Comparison of ENCODE assay signal across 9 cellular contexts in genomic region chr17:47305302-47305923, GRCh38. TPM values are rescaled to one million over a fixed set of nuclear protein-coding genes. Genes with fewer than 3 reads are reported as not detected.
A peak's percentile ranks its signal among the peaks of the same experiment; 100 is the strongest.
DNase-seq lines count a peak whose midpoint lies in the region; ATAC-seq, FAIRE-seq and TF ChIP-seq lines count a peak whose summit lies in the region.
"Had no signal": no experiment of that assay in that cellular context is flagged by ENCODE, and none has a peak within 500 bp of the region (broad histone marks: within the 10 kb centered on the region; RNA-seq: fewer than 3 reads in every experiment).

No MANE protein-coding gene starts in this region.

- no peaks in the 10 kb centered on the region for H3K27me3 Mint-ChIP-seq in activated CD8-positive, alpha-beta T cell treated with anti-CD3 and anti-CD28 coated beads for 36 hours
- H3K27me3 Mint-ChIP-seq in activated CD8-positive, alpha-beta T cell treated with anti-CD3 and anti-CD28 coated beads, Interleukin-2, amount 10 ng/mL, durations not matched to agents 7 days and 5 days (ENCODE audit: low read depth), result peaks cover 10% of the 10 kb centered on the region

- no peaks in the 10 kb centered on the region for H3K27me3 ChIP-seq in K562 (ENCODE audit: control insufficient read depth in 2 of 2, insufficient read depth in 2 of 2, low read length in 2 of 2)
- H3K27me3 ChIP-seq in upper lobe of left lung, result no peaks in the 10 kb centered on the region
- H3K27me3 ChIP-seq: BLaER1 treated with 17β-estradiol and CSF1 and Interleukin-3, amounts not matched to agents 10 nM and 100 nM had no signal

- no peak for TF ChIP-seq CTCF in activated CD8-positive, alpha-beta T cell treated with anti-CD3 and anti-CD28 coated beads for 36 hours (IDR thresholded peaks at IDR 0.05)
- TF ChIP-seq CTCF in K562 (IDR thresholded peaks at IDR 0.05 in 2 of 3, conservative IDR thresholded peaks at IDR 0.05 in 1 of 3; ENCODE audit: insufficient read depth in 2 of 3, low read depth in 1 of 3, low read length in 3 of 3), result no peak
- no peak for TF ChIP-seq CTCF in upper lobe of left lung (IDR thresholded peaks at IDR 0.05)

- no peak for TF ChIP-seq RAD21 in K562 (CRISPR knock-in tag; conservative IDR thresholded peaks at IDR 0.05 in 1 of 2, IDR thresholded peaks at IDR 0.05 in 1 of 2)

- H4K20me1 ChIP-seq in K562 (replicated peaks; ENCODE audit: control insufficient read depth, insufficient read depth, low read length), result no peaks in the 10 kb centered on the region
- H4K20me1 ChIP-seq: BLaER1 treated with 17β-estradiol and CSF1 and Interleukin-3, amounts not matched to agents 10 nM and 100 nM had no signal

- TF ChIP-seq EP300 in K562 (IDR thresholded peaks at IDR 0.05; ENCODE audit: low read length) (no peak), upper lobe of left lung (IDR thresholded peaks at IDR 0.05) (no peak)

- H2AFZ ChIP-seq in K562 (ENCODE audit: low read depth, low read length), result peak overlapping the region; percentile 7

- FAIRE-seq in K562 (lab: Jason Lieb, UNC), result no peak
- no peak for FAIRE-seq in GM12892 (lab: Jason Lieb, UNC)

- H3K4me1 Mint-ChIP-seq in activated CD8-positive, alpha-beta T cell treated with anti-CD3 and anti-CD28 coated beads for 36 hours (ENCODE audit: low read depth), result peaks cover 13% of the 10 kb centered on the region
- peaks cover 11% of the 10 kb centered on the region for H3K4me1 Mint-ChIP-seq in activated CD8-positive, alpha-beta T cell treated with anti-CD3 and anti-CD28 coated beads, Interleukin-2, amount 10 ng/mL, durations not matched to agents 7 days and 5 days (ENCODE audit: low read depth)

- H3K36me3 ChIP-seq in K562 (ENCODE audit: control insufficient read depth, insufficient read depth, low read length), result no peaks in the 10 kb centered on the region
- no peaks in the 10 kb centered on the region for H3K36me3 ChIP-seq in upper lobe of left lung

- 43% methylated on average over 4 of the region's 4 CpGs for WGBS in K562 (ENCODE audit: insufficient coverage, low coverage, missing lambda C conversion rate)
- WGBS in upper lobe of left lung, 2 donors, result 39 to 50% methylated on average over 4 of the region's 4 CpGs

- DNase-seq in activated CD8-positive, alpha-beta T cell treated with anti-CD3 and anti-CD28 coated beads for 36 hours, result peak; percentile 12
- DNase-seq in activated CD8-positive, alpha-beta T cell treated with anti-CD3 and anti-CD28 coated beads, Interleukin-2, amount 10 ng/mL, durations not matched to agents 7 days and 5 days, result no peak
- no peak for DNase-seq in K562 (ENCODE audit: extremely low read depth in 1 of 4, low spot score in 3 of 4)
- peak; percentile 96 for DNase-seq in kidney glomerular epithelial cell (lab: John Stamatoyannopoulos, UW)
- DNase-seq in upper lobe of left lung, result no peak
- DNase-seq in GM12892 (ENCODE audit: insufficient read length), result no peak
- no peak for DNase-seq in activated T-cell treated with anti-CD3 and anti-CD28 coated beads, Interleukin-2, amount 50 U/mL, for 1 hour
- no peak for DNase-seq in NCI-H1105 (lab: John Stamatoyannopoulos, UW)

- intact Hi-C loops in activated CD8-positive, alpha-beta T cell treated with anti-CD3 and anti-CD28 coated beads for 36 hours (cut with micrococcal nuclease), result no loop called here
- intact Hi-C loops in K562 (cut with micrococcal nuclease), result no loop called here

- no peak overlapping the region for H3K4me3 Mint-ChIP-seq in activated CD8-positive, alpha-beta T cell treated with anti-CD3 and anti-CD28 coated beads for 36 hours
- no peak overlapping the region for H3K4me3 Mint-ChIP-seq in activated CD8-positive, alpha-beta T cell treated with anti-CD3 and anti-CD28 coated beads, Interleukin-2, amount 10 ng/mL, durations not matched to agents 7 days and 5 days

- no peak overlapping the region for H3K27ac Mint-ChIP-seq in activated CD8-positive, alpha-beta T cell treated with anti-CD3 and anti-CD28 coated beads for 36 hours
- H3K27ac Mint-ChIP-seq in activated CD8-positive, alpha-beta T cell treated with anti-CD3 and anti-CD28 coated beads, Interleukin-2, amount 10 ng/mL, durations not matched to agents 7 days and 5 days, result no peak overlapping the region

- no peaks in the 10 kb centered on the region for H3K36me3 Mint-ChIP-seq in activated CD8-positive, alpha-beta T cell treated with anti-CD3 and anti-CD28 coated beads for 36 hours (ENCODE audit: low read depth)
- no peaks in the 10 kb centered on the region for H3K36me3 Mint-ChIP-seq in activated CD8-positive, alpha-beta T cell treated with anti-CD3 and anti-CD28 coated beads, Interleukin-2, amount 10 ng/mL, durations not matched to agents 7 days and 5 days (ENCODE audit: low read depth)

- ATAC-seq in activated CD8-positive, alpha-beta T cell treated with anti-CD3 and anti-CD28 coated beads for 36 hours, result peak; percentile 53
- ATAC-seq in activated CD8-positive, alpha-beta T cell treated with anti-CD3 and anti-CD28 coated beads, Interleukin-2, amount 10 ng/mL, durations not matched to agents 7 days and 5 days, result no peak
- no peak; the same call in 2 of the 3 replicates for ATAC-seq in K562
- ATAC-seq in upper lobe of left lung (ENCODE audit: low FRiP score in 2 of 2), result peak; percentile 38 to 88

- H3K9me3 ChIP-seq in K562 (replicated peaks; ENCODE audit: control insufficient read depth, insufficient read depth, low read depth, low read length) (no peaks in the 10 kb centered on the region), upper lobe of left lung (peaks cover 0 to 5% (median 0%) of the 10 kb centered on the region in 4 donors)

- CTCF ChIA-PET in activated CD8-positive, alpha-beta T cell treated with anti-CD3 and anti-CD28 coated beads for 36 hours (lab: Charles Lee), result interaction anchor here (1.1 to 3.2 kb wide), 3 partner anchors 10 to 77 kb away, joined by 3 to 13 read pairs (median 4); no protein-coding TSS in a partner anchor
- CTCF ChIA-PET in activated CD8-positive, alpha-beta T cell treated with anti-CD3 and anti-CD28 coated beads, Interleukin-2, amount 10 ng/mL, durations not matched to agents 7 days and 5 days (lab: Charles Lee), result interaction anchor here (1.1 kb wide), 1 partner anchor 12 kb away, joined by 3 read pairs; no protein-coding TSS in a partner anchor
- CTCF ChIA-PET in K562 (lab: Yijun Ruan, JAX; ENCODE audit: low intra/inter-chr PET ratio), result no interaction called here

- no peak overlapping the region for H3K4me2 ChIP-seq in K562 (ENCODE audit: insufficient read depth, low read length)

- TF ChIP-seq POLR2A in K562 (conservative IDR thresholded peaks at IDR 0.05) (no peak), upper lobe of left lung (IDR thresholded peaks at IDR 0.05) (no peak), GM12892 (IDR thresholded peaks at IDR 0.05; ENCODE audit: low read depth, low read length) (no peak)

- no peaks in the 10 kb centered on the region for H3K79me2 ChIP-seq in K562 (ENCODE audit: control insufficient read depth, insufficient read depth, low read length)

- H3K4me3 ChIP-seq in K562, result no peak overlapping the region
- H3K4me3 ChIP-seq in upper lobe of left lung, result no peak overlapping the region
- H3K4me3 ChIP-seq: BLaER1 treated with 17β-estradiol and CSF1 and Interleukin-3, amounts not matched to agents 10 nM and 100 nM had no signal

- no peak overlapping the region for H3K9ac ChIP-seq in K562 (ENCODE audit: insufficient read depth in 1 of 2, low read depth in 2 of 2, low read length in 2 of 2)
- H3K9ac ChIP-seq: BLaER1 treated with 17β-estradiol and CSF1 and Interleukin-3, amounts not matched to agents 10 nM and 100 nM had no signal

- H3K9me3 Mint-ChIP-seq in activated CD8-positive, alpha-beta T cell treated with anti-CD3 and anti-CD28 coated beads for 36 hours, result peaks cover 5% of the 10 kb centered on the region
- no peaks in the 10 kb centered on the region for H3K9me3 Mint-ChIP-seq in activated CD8-positive, alpha-beta T cell treated with anti-CD3 and anti-CD28 coated beads, Interleukin-2, amount 10 ng/mL, durations not matched to agents 7 days and 5 days (ENCODE audit: insufficient read depth)

- H3K4me1 ChIP-seq in K562 (replicated peaks in 1 of 2; ENCODE audit: control insufficient read depth in 2 of 2, insufficient read depth in 2 of 2, low read length in 2 of 2), result peaks cover 0 to 27% of the 10 kb centered on the region in 2 experiments; a peak in 4 of 5 replicates
- H3K4me1 ChIP-seq in upper lobe of left lung, result peaks cover 12 to 20% (median 15%) of the 10 kb centered on the region in 4 donors

- in situ Hi-C loops in K562 (cut with MboI), result no loop called here

- POLR2A ChIA-PET in activated CD8-positive, alpha-beta T cell treated with anti-CD3 and anti-CD28 coated beads for 36 hours (lab: Charles Lee), result no interaction called here
- POLR2A ChIA-PET in activated CD8-positive, alpha-beta T cell treated with anti-CD3 and anti-CD28 coated beads, Interleukin-2, amount 10 ng/mL, durations not matched to agents 7 days and 5 days (lab: Charles Lee), result no interaction called here
- POLR2A ChIA-PET in K562 (lab: Yijun Ruan, JAX), result interaction anchor here (0.6 kb wide), 1 partner anchor 311 kb away, joined by 4 read pairs; no protein-coding TSS in a partner anchor

- no peak overlapping the region for H3K27ac ChIP-seq in K562 (ENCODE audit: extremely low read depth, low read depth, low read length)
- H3K27ac ChIP-seq in upper lobe of left lung, result peak overlapping the region; percentile 39 to 64 (median 48)
- H3K27ac ChIP-seq: BLaER1 treated with 17β-estradiol and CSF1 and Interleukin-3, amounts not matched to agents 10 nM and 100 nM had no signal

- BruUV-seq in K562 (replicated peaks; lab: Mats Ljungman, UMichigan), result no TSS peak

- H3K9me1 ChIP-seq in K562 (ENCODE audit: control insufficient read depth, insufficient read depth, low read length), result no peaks in the 10 kb centered on the region

RNA-seq across cellular contexts. Expression of gene EFCAB13, which starts 18.3 kb away (rescaled TPM):
- 1 to 10 TPM; 4.3 to 5.9 TPM for total RNA-seq in activated CD8-positive, alpha-beta T cell treated with anti-CD3 and anti-CD28 coated beads for 36 hours
- 1 to 10 TPM; 4.4 to 4.6 TPM for total RNA-seq in activated CD8-positive, alpha-beta T cell treated with anti-CD3 and anti-CD28 coated beads, Interleukin-2, amount 10 ng/mL, durations not matched to agents 7 days and 5 days
- total RNA-seq in K562 (2011; cell fraction: chromatin; rRNA removed; ENCODE audit: low replicate concordance), result 1.8 and 4.2 TPM in 2 replicates
- total RNA-seq in K562 (2011; cell fraction: nucleolus; rRNA removed), result 0.66 TPM in 1 of 2 replicates, not detected in the other
- 1.1 and 2.4 TPM in 2 replicates for total RNA-seq in K562 (2011; cell fraction: nucleoplasm; rRNA removed)
- total RNA-seq in K562 (2014; rRNA removed), result 1.3 and 3.1 TPM in 2 replicates
- total RNA-seq in K562 (2014; rRNA removed; fragmentation: Illumina TruSeq; extraction: Trizol), result 1.3 TPM in 2 replicates
- 0.69 and 1.2 TPM in 2 replicates for total RNA-seq in K562 (2015; rRNA removed; fragmentation: Illumina TruSeq; extraction: Trizol)
- 1.0 and 2.6 TPM in 2 replicates for total RNA-seq in K562 (2021)
- polyA plus RNA-seq in K562 (2011; rRNA removed), result 0.70 and 1.1 TPM in 2 replicates
- polyA plus RNA-seq in K562 (2011; cell fraction: cytosol; rRNA removed), result 0.09 TPM in 1 of 2 replicates, not detected in the other
- polyA plus RNA-seq in K562 (2011; cell fraction: nucleus; rRNA removed), result 1.0 and 1.2 TPM in 2 replicates
- 0.83 and 2.9 TPM in 2 replicates for polyA plus RNA-seq in K562 (2012)
- polyA plus RNA-seq in K562 (2014; fragmentation: Illumina TruSeq; extraction: Trizol), result 0.95 and 1.2 TPM in 2 replicates
- under 1 TPM; 0.46 TPM for polyA plus RNA-seq in K562 (2014; fragmentation: Nextera tagmentation; extraction: Ambion mirVana)
- 0.32 and 2.7 TPM in 2 replicates for polyA plus RNA-seq in K562 (2014; rRNA removed)
- 1.6 and 2.1 TPM in 2 replicates for polyA minus RNA-seq in K562 (2011; rRNA and poly(A)+ RNA removed)
- polyA minus RNA-seq in K562 (2011; cell fraction: cytosol; rRNA and poly(A)+ RNA removed), result not detected in 2 replicates
- polyA minus RNA-seq in K562 (2011; cell fraction: nucleus; rRNA and poly(A)+ RNA removed), result 0.67 and 1.4 TPM in 2 replicates
- 10 to 100 TPM in 2 of 6 donors, 1 to 10 TPM in 4; 3.2 to 21.0 (median 8.1) TPM for total RNA-seq in upper lobe of left lung
- polyA plus RNA-seq in GM12892 (2012; ENCODE audit: missing spikeins), result 4.5 TPM

RNA-seq across cellular contexts. Expression of gene ITGB3, which starts 51.8 kb away (rescaled TPM):
- total RNA-seq in activated CD8-positive, alpha-beta T cell treated with anti-CD3 and anti-CD28 coated beads for 36 hours, result not detected
- under 1 TPM; 0.29 to 0.73 TPM for total RNA-seq in activated CD8-positive, alpha-beta T cell treated with anti-CD3 and anti-CD28 coated beads, Interleukin-2, amount 10 ng/mL, durations not matched to agents 7 days and 5 days
- 3.2 and 6.2 TPM in 2 replicates for total RNA-seq in K562 (2011; cell fraction: chromatin; rRNA removed; ENCODE audit: low replicate concordance)
- total RNA-seq in K562 (2011; cell fraction: nucleolus; rRNA removed), result 2.8 and 4.7 TPM in 2 replicates
- 3.4 and 4.4 TPM in 2 replicates for total RNA-seq in K562 (2011; cell fraction: nucleoplasm; rRNA removed)
- total RNA-seq in K562 (2014; rRNA removed) (0.45 and 0.54 TPM in 2 replicates), K562 (2014; rRNA removed; fragmentation: Illumina TruSeq; extraction: Trizol) (0.47 and 0.99 TPM in 2 replicates), K562 (2015; rRNA removed; fragmentation: Illumina TruSeq; extraction: Trizol) (0.30 and 0.62 TPM in 2 replicates), K562 (2021) (0.84 and 0.92 TPM in 2 replicates), upper lobe of left lung (10 to 100 TPM in 3 of 6 donors, 1 to 10 TPM in 3; 3.4 to 17.8 (median 9.8) TPM)
- polyA plus RNA-seq in K562 (2011; rRNA removed) (1.1 and 2.6 TPM in 2 replicates), K562 (2014; fragmentation: Illumina TruSeq; extraction: Trizol) (0.60 and 0.62 TPM in 2 replicates), K562 (2014; fragmentation: Nextera tagmentation; extraction: Ambion mirVana) (under 1 TPM in 1 of 2 experiments, not detected in 1; 0.08 TPM), K562 (2014; rRNA removed) (0.32 and 0.62 TPM in 2 replicates)
- 1.0 and 1.9 TPM in 2 replicates for polyA plus RNA-seq in K562 (2011; cell fraction: cytosol; rRNA removed)
- 0.95 and 3.2 TPM in 2 replicates for polyA plus RNA-seq in K562 (2011; cell fraction: nucleus; rRNA removed)
- 0.73 and 1.0 TPM in 2 replicates for polyA plus RNA-seq in K562 (2012)
- 1.8 and 6.9 TPM in 2 replicates for polyA minus RNA-seq in K562 (2011; rRNA and poly(A)+ RNA removed)
- polyA minus RNA-seq in K562 (2011; cell fraction: cytosol; rRNA and poly(A)+ RNA removed), result 0.64 and 3.1 TPM in 2 replicates
- 1.2 and 1.6 TPM in 2 replicates for polyA minus RNA-seq in K562 (2011; cell fraction: nucleus; rRNA and poly(A)+ RNA removed)
- 5.5 TPM for polyA plus RNA-seq in GM12892 (2012; ENCODE audit: missing spikeins)

Comparison
In these comparisons a context has a peak if more than half of its experiments do, and no peak if none do; other contexts are left out.
1. ATAC-seq: peak in activated CD8-positive, alpha-beta T cell treated with anti-CD3 and anti-CD28 coated beads for 36 hours (single experiment) and upper lobe of left lung (2 of 2); none in activated CD8-positive, alpha-beta T cell treated with anti-CD3 and anti-CD28 coated beads, Interleukin-2, amount 10 ng/mL, durations not matched to agents 7 days and 5 days (single experiment) and K562 (single experiment).
2. DNase-seq: peak in activated CD8-positive, alpha-beta T cell treated with anti-CD3 and anti-CD28 coated beads for 36 hours (single experiment) and kidney glomerular epithelial cell (single experiment); none in activated CD8-positive, alpha-beta T cell treated with anti-CD3 and anti-CD28 coated beads, Interleukin-2, amount 10 ng/mL, durations not matched to agents 7 days and 5 days (single experiment), K562 (0 of 4), upper lobe of left lung (0 of 2), GM12892 (single experiment), activated T-cell treated with anti-CD3 and anti-CD28 coated beads, Interleukin-2, amount 50 U/mL, for 1 hour (single experiment) and NCI-H1105 (single experiment).